Comparison of ENCODE assay signal across 25 cellular contexts in the genomic region with DNA sequence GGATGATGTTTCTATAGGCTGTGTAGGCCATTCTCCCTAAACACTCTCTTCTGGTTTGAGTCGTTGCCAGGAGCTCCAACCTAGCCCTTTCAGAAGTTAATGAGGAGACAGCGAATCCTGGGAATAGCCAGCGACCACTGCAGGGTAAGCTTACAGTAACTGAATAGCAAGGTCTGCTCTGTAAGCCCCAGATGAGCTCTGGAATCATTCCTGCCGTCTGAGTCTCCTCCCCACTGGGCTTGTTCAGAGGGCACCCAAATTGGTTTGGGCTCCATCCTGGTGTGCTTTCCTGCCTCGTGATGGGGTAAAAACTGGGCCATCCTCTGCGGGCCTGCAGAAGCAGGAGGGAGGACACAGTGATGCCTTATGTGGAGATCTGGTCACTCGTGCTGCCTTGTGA. TPM values are rescaled to one million over a fixed set of nuclear protein-coding genes. Genes with fewer than 3 reads are reported as not detected.
"Had no signal": no experiment of that assay in that cellular context is flagged by ENCODE, and none has a peak within 500 bp of the region (broad histone marks: within the 10 kb centered on the region; RNA-seq: fewer than 3 reads in every experiment).

No MANE protein-coding gene starts in this region.

- H3K4me1 ChIP-seq: adrenal gland, prostate gland, uterus had no signal

- H3K27me3 ChIP-seq: adrenal gland, ascending aorta, brain microvascular endothelial cell, left lung, ovary, suprapubic skin, uterus had no signal

- H3K9me3 ChIP-seq: adrenal gland, ascending aorta, left lung, ovary, prostate gland, suprapubic skin, uterus had no signal

- H3K27ac ChIP-seq: adrenal gland, ascending aorta, brain microvascular endothelial cell, ovary, prostate gland had no signal

- ATAC-seq: activated CD4-positive, CD25-positive, alpha-beta regulatory T cell treated with anti-CD3 and anti-CD28 coated beads, Interleukin-2, amount 50 U/mL, for 24 hours; activated CD8-positive, alpha-beta T cell treated with anti-CD3 and anti-CD28 coated beads, Interleukin-2, amount 10 ng/mL, durations not matched to agents 7 days and 5 days; activated naive CD4-positive, alpha-beta T cell treated with anti-CD3 and anti-CD28 coated beads, Interleukin-2, amount 50 U/mL, for 72 hours; esophagus mucosa; naive thymus-derived CD8-positive, alpha-beta T cell; stimulated activated naive CD8-positive, alpha-beta T cell treated with anti-CD3 and anti-CD28 coated beads, Interleukin-15, amount 100 ng/mL, for 72 hours had no signal

- H3K36me3 ChIP-seq: adrenal gland, ascending aorta, brain microvascular endothelial cell, left lung, ovary, prostate gland, suprapubic skin, uterus had no signal

- H3K4me3 ChIP-seq: adrenal gland, ascending aorta, left lung, ovary, prostate gland, suprapubic skin, uterus had no signal

- DNase-seq: activated CD4-positive, alpha-beta T cell treated with anti-CD3 and anti-CD28 coated beads, Interleukin-2, amount 50 U/mL, for 1 hour; activated CD8-positive, alpha-beta T cell treated with anti-CD3 and anti-CD28 coated beads, Interleukin-2, amount 10 ng/mL, durations not matched to agents 7 days and 5 days; adrenal gland; brain microvascular endothelial cell; effector memory CD4-positive, alpha-beta T cell; glutamatergic neuron; hippocampal formation; kidney glomerular epithelial cell; left lung; naive thymus-derived CD8-positive, alpha-beta T cell; ovary; stimulated activated CD4-positive, alpha-beta T cell treated with anti-CD3 and anti-CD28 coated beads, Interleukin-12 subunit alpha, Interleukin-12 subunit beta, amount 100 ng/mL, for 4 hours; stimulated activated naive CD8-positive, alpha-beta T cell treated with anti-CD3 and anti-CD28 coated beads, Interleukin-15, amount 100 ng/mL, for 72 hours; uterus had no signal

RNA-seq across cellular contexts. Expression of a gene that starts 49.7 kb away (rescaled TPM):
- total RNA-seq: activated CD8-positive, alpha-beta T cell treated with anti-CD3 and anti-CD28 coated beads, Interleukin-2, amount 10 ng/mL, durations not matched to agents 7 days and 5 days; activated naive CD4-positive, alpha-beta T cell treated with anti-CD3 and anti-CD28 coated beads, Interleukin-2, amount 50 U/mL, for 72 hours; adrenal gland; ascending aorta; dermis microvascular lymphatic vessel endothelial cell; endothelial cell of umbilical vein; esophagus mucosa; lung microvascular endothelial cell; mesothelial cell of epicardium; naive thymus-derived CD8-positive, alpha-beta T cell; ovary; suprapubic skin; T-helper 2 cell treated with Interferon-gamma antibody and Interleukin-4, amounts not matched to agents 100 ng/mL and 5 ng/mL, for 36 hours; uterus had no signal
- polyA plus RNA-seq: adrenal gland, endothelial cell of umbilical vein had no signal
